30 cellular contexts compared by ENCODE assay signal in the genomic region with DNA sequence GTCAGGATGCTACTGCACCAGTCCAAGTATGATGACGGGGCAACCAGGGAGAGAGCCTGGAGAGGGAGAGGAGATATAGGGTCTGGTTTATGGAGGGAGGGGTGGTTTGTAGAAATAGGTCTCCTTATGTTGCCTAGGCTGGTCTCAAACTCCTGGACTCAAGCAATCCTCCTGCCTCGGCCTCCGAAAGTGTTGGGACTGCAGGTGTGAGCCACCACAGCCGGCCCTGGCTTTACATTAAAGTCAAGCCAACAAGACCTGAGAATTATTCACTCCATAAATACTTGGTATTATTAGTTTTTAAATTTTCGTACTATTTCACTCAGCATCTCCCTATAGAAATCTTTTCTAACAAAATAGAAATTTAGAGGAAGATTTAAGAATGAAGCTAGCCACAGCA.
"Had no signal": no experiment of that assay in that cellular context is flagged by ENCODE, and none has a peak within 500 bp of the region (broad histone marks: within the 10 kb centered on the region; RNA-seq: fewer than 3 reads in every experiment).

No MANE protein-coding gene starts in this region.

- H3K27me3 Mint-ChIP-seq: activated CD8-positive, alpha-beta T cell treated with anti-CD3 and anti-CD28 coated beads for 36 hours; activated naive CD8-positive, alpha-beta T cell had no signal

- H3K9me3 Mint-ChIP-seq: activated B cell treated with CpG ODN at 0.5 μM for 24 hours; activated CD8-positive, alpha-beta T cell treated with anti-CD3 and anti-CD28 coated beads for 36 hours; activated T-cell treated with anti-CD3 and anti-CD28 coated beads, Interleukin-2, amount 50 U/mL, for 4 hours; activated T-helper 17 cell treated with anti-CD3 and anti-CD28 coated beads, Interleukin-2, amount 50 U/mL, for 72 hours; effector memory CD8-positive, alpha-beta T cell; T-cell; T-helper 1 cell treated with Interleukin-12 subunit alpha and Interleukin-12 subunit beta and Interleukin-4 antibody, amounts not matched to agents 30 μg/mL and 1 μg/mL, for 36 hours had no signal

- H3K9me3 ChIP-seq: esophagus muscularis mucosa, gastrocnemius medialis had no signal

- H3K4me1 ChIP-seq: foreskin keratinocyte, gastrocnemius medialis had no signal

- H3K27me3 ChIP-seq: brain microvascular endothelial cell, foreskin keratinocyte, gastrocnemius medialis had no signal

- H3K4me3 ChIP-seq: esophagus muscularis mucosa, gastrocnemius medialis had no signal

- H3K4me1 Mint-ChIP-seq: activated B cell treated with CpG ODN at 0.5 μM for 24 hours; activated T-helper 17 cell treated with anti-CD3 and anti-CD28 coated beads, Interleukin-2, amount 50 U/mL, for 72 hours; T-cell had no signal

- H3K27ac ChIP-seq: brain microvascular endothelial cell, foreskin keratinocyte, gastrocnemius medialis, WERI-Rb-1 had no signal

- DNase-seq: activated B cell treated with CpG ODN at 0.5 μM for 24 hours; activated CD4-positive, alpha-beta T cell treated with anti-CD3 and anti-CD28 coated beads for 48 hours; activated CD4-positive, alpha-beta T cell treated with anti-CD3 and anti-CD28 coated beads, Interleukin-2, amount 50 U/mL, for 1 hour; activated CD4-positive, alpha-beta T cell treated with anti-CD3 and anti-CD28 coated beads, Interleukin-2, amount 50 U/mL, for 48 hours; activated CD8-positive, alpha-beta memory T cell treated with anti-CD3 and anti-CD28 coated beads for 24 hours; activated CD8-positive, alpha-beta T cell treated with anti-CD3 and anti-CD28 coated beads for 36 hours; activated effector memory CD4-positive, alpha-beta T cell treated with Interleukin-2 at 50 U/mL for 16 hours; activated gamma-delta T cell treated with Interleukin-2 at 50 U/mL for 16 hours; activated naive CD4-positive, alpha-beta T cell treated with anti-CD3 and anti-CD28 coated beads, Interleukin-2, amount 50 U/mL, for 16 hours; activated naive CD4-positive, alpha-beta T cell treated with Interleukin-2 at 50 U/mL for 16 hours; activated T-cell treated with anti-CD3 and anti-CD28 coated beads, Interleukin-2, amount 50 U/mL, for 4 hours; amniotic stem cell; anterior cingulate cortex; brain microvascular endothelial cell; cortex of kidney; dermis blood vessel endothelial cell; effector CD4-positive, alpha-beta T cell; effector memory CD8-positive, alpha-beta T cell; erythroblast; foreskin keratinocyte; gastrocnemius medialis; SW 1271; T-cell; T1000; WERI-Rb-1 had no signal

- H3K4me3 Mint-ChIP-seq: activated B cell treated with CpG ODN at 0.5 μM for 24 hours; activated CD8-positive, alpha-beta T cell treated with anti-CD3 and anti-CD28 coated beads for 36 hours; activated naive CD8-positive, alpha-beta T cell; activated T-cell treated with anti-CD3 and anti-CD28 coated beads, Interleukin-2, amount 50 U/mL, for 4 hours; activated T-helper 17 cell treated with anti-CD3 and anti-CD28 coated beads, Interleukin-2, amount 50 U/mL, for 72 hours; effector memory CD8-positive, alpha-beta T cell; T-cell; T-helper 1 cell treated with Interleukin-12 subunit alpha and Interleukin-12 subunit beta and Interleukin-4 antibody, amounts not matched to agents 30 μg/mL and 1 μg/mL, for 36 hours had no signal

- H3K27ac Mint-ChIP-seq: activated B cell treated with CpG ODN at 0.5 μM for 24 hours; activated CD8-positive, alpha-beta T cell treated with anti-CD3 and anti-CD28 coated beads for 36 hours; activated naive CD8-positive, alpha-beta T cell; activated T-helper 17 cell treated with anti-CD3 and anti-CD28 coated beads, Interleukin-2, amount 50 U/mL, for 72 hours; effector memory CD8-positive, alpha-beta T cell; T-cell; T-helper 1 cell treated with Interleukin-12 subunit alpha and Interleukin-12 subunit beta and Interleukin-4 antibody, amounts not matched to agents 30 μg/mL and 1 μg/mL, for 36 hours had no signal

- ATAC-seq: activated CD4-positive, CD25-positive, alpha-beta regulatory T cell treated with anti-CD3 and anti-CD28 coated beads, Interleukin-2, amount 50 U/mL, for 24 hours; activated CD8-positive, alpha-beta T cell treated with anti-CD3 and anti-CD28 coated beads for 36 hours; activated T-cell treated with anti-CD3 and anti-CD28 coated beads, Interleukin-2, amount 50 U/mL, for 4 hours; activated T-helper 17 cell treated with anti-CD3 and anti-CD28 coated beads, Interleukin-2, amount 50 U/mL, for 72 hours; effector memory CD8-positive, alpha-beta T cell; foreskin keratinocyte; T-cell had no signal

- H3K36me3 ChIP-seq: brain microvascular endothelial cell, esophagus muscularis mucosa, gastrocnemius medialis, WERI-Rb-1 had no signal

- H3K36me3 Mint-ChIP-seq: activated naive CD8-positive, alpha-beta T cell; T-cell had no signal
